Comparison of ENCODE assay signal across 8 cellular contexts in genomic region chr2:232230557-232230956, GRCh38.
DNase-seq lines count a peak whose midpoint lies in the region; ATAC-seq and TF ChIP-seq lines count a peak whose summit lies in the region.

No MANE protein-coding gene starts in this region.

- peaks cover 0 to 3% of the 10 kb centered on the region in 2 experiments; a peak in 1 of 4 replicates for H3K4me1 ChIP-seq in SK-N-SH (ENCODE audit: control insufficient read depth in 1 of 2, insufficient read depth in 2 of 2, low read depth in 1 of 2, low read length in 1 of 2)

- peak in 1 of 2 donors; percentile 25 for DNase-seq in activated naive CD4-positive, alpha-beta T cell treated with anti-CD3 and anti-CD28 coated beads, Interleukin-2, amount 50 U/mL, for 72 hours (ENCODE audit: low spot score in 2 of 2)
- no peak for DNase-seq in activated naive CD4-positive, alpha-beta T cell treated with anti-CD3 and anti-CD28 coated beads, Interleukin-2, amount 50 U/mL, for 16 hours
- no peak for DNase-seq in SK-N-SH
- DNase-seq in germinal center (ENCODE audit: low spot score) = peak; percentile 14
- no peak for DNase-seq in type B pancreatic cell (ENCODE audit: extremely low spot score, unreplicated experiment)
- no peak for DNase-seq in kidney glomerular epithelial cell (lab: John Stamatoyannopoulos, UW)

- H3K9me3 ChIP-seq in SK-N-SH = no peaks in the 10 kb centered on the region

- H3K79me2 ChIP-seq in SK-N-SH (ENCODE audit: insufficient read depth) = no peaks in the 10 kb centered on the region

- H3K36me3 ChIP-seq in SK-N-SH (replicated peaks in 1 of 2; ENCODE audit: control insufficient read depth in 1 of 2, insufficient read depth in 2 of 2, low read length in 1 of 2) = no peaks in the 10 kb centered on the region

- H3K27ac Mint-ChIP-seq in activated naive CD4-positive, alpha-beta T cell treated with anti-CD3 and anti-CD28 coated beads, Interleukin-2, amount 50 U/mL, for 72 hours = no peak overlapping the region
- H3K27ac Mint-ChIP-seq in type B pancreatic cell = no peak overlapping the region

- no peak for TF ChIP-seq EP300 in SK-N-SH (IDR thresholded peaks at IDR 0.05; ENCODE audit: borderline replicate concordance in 1 of 2, low read depth in 1 of 2, low read length in 1 of 2)

- H3K4me3 ChIP-seq in SK-N-SH (ENCODE audit: low read depth in 2 of 2, low read length in 1 of 2) = no peak overlapping the region

- H3K4me3 Mint-ChIP-seq in type B pancreatic cell = no peak overlapping the region

- no peaks in the 10 kb centered on the region for H3K9me2 ChIP-seq in SK-N-SH

- no peaks in the 10 kb centered on the region for H3K27me3 ChIP-seq in SK-N-SH (ENCODE audit: insufficient read depth)

- no peaks in the 10 kb centered on the region for H4K20me1 ChIP-seq in SK-N-SH (ENCODE audit: insufficient read depth)

- H3K9ac ChIP-seq in SK-N-SH = no peak overlapping the region

- H3K4me2 ChIP-seq in SK-N-SH = no peak overlapping the region

- POLR2A ChIA-PET in SK-N-SH (lab: Yijun Ruan, JAX) = no interaction called here

- TF ChIP-seq RAD21 in SK-N-SH (IDR thresholded peaks at IDR 0.05; ENCODE audit: low read length) = no peak

- no peaks in the 10 kb centered on the region for H3K36me3 Mint-ChIP-seq in activated naive CD4-positive, alpha-beta T cell treated with anti-CD3 and anti-CD28 coated beads, Interleukin-2, amount 50 U/mL, for 72 hours
- H3K36me3 Mint-ChIP-seq in type B pancreatic cell = peaks cover 3% of the 10 kb centered on the region

- H3K27ac ChIP-seq in SK-N-SH (ENCODE audit: low read depth in 2 of 2, low read length in 1 of 2) = no peak overlapping the region

- H3F3A ChIP-seq in SK-N-SH (replicated peaks; ENCODE audit: insufficient read depth) = no peaks in the 10 kb centered on the region

- no peaks in the 10 kb centered on the region for H3K27me3 Mint-ChIP-seq in type B pancreatic cell

- peaks cover 13% of the 10 kb centered on the region for H3K4me1 Mint-ChIP-seq in type B pancreatic cell (ENCODE audit: unreplicated experiment)

- ATAC-seq in activated naive CD4-positive, alpha-beta T cell treated with anti-CD3 and anti-CD28 coated beads, Interleukin-2, amount 50 U/mL, for 72 hours = peak; percentile 40 to 48
- ATAC-seq in GM21576 (IDR thresholded peaks at IDR 0.05; ENCODE audit: unreplicated experiment) (no peak), HG02763 (IDR thresholded peaks at IDR 0.05; ENCODE audit: unreplicated experiment) (no peak)

- no peak overlapping the region for H2AFZ ChIP-seq in SK-N-SH (ENCODE audit: low read depth)

- H3K9me3 Mint-ChIP-seq in activated naive CD4-positive, alpha-beta T cell treated with anti-CD3 and anti-CD28 coated beads, Interleukin-2, amount 50 U/mL, for 72 hours = no peaks in the 10 kb centered on the region
- no peaks in the 10 kb centered on the region for H3K9me3 Mint-ChIP-seq in type B pancreatic cell

- 94% methylated on average over 3 of the region's 3 CpGs for WGBS in SK-N-SH (ENCODE audit: low lambda C conversion rate)

- TF ChIP-seq CTCF in SK-N-SH (IDR thresholded peaks at IDR 0.05) = peak; percentile 26; the same call in 1 of the 2 replicates
- TF ChIP-seq CTCF in type B pancreatic cell (conservative IDR thresholded peaks at IDR 0.05) = peak; percentile 27

- CTCF ChIA-PET in SK-N-SH (lab: Yijun Ruan, JAX) = interaction anchor here (1.0 kb wide), 1 partner anchor 89 kb away, joined by 3 read pairs; no protein-coding TSS in a partner anchor

TF ChIP-seq in SK-N-SH, 30 proteins besides CTCF, POLR2A, EP300 and RAD21:
- no peak for TF ChIP-seq USF1 (IDR thresholded peaks at IDR 0.05; ENCODE audit: borderline replicate concordance, low read depth)
- TF ChIP-seq FOXJ3 (CRISPR knock-in tag; IDR thresholded peaks at IDR 0.05) = no peak
- no peak for TF ChIP-seq FOXM1 (IDR thresholded peaks at IDR 0.05; ENCODE audit: low read depth)
- TF ChIP-seq TEAD4 (IDR thresholded peaks at IDR 0.05; ENCODE audit: borderline replicate concordance, insufficient read depth) = no peak
- TF ChIP-seq USF2 (IDR thresholded peaks at IDR 0.05; ENCODE audit: borderline replicate concordance, low read depth, low read length) = no peak
- TF ChIP-seq TAF1 (IDR thresholded peaks at IDR 0.05; ENCODE audit: borderline replicate concordance, low read depth, low read length) = no peak
- no peak for TF ChIP-seq REST (IDR thresholded peaks at IDR 0.05; ENCODE audit: low read depth, low read length)
- no peak for TF ChIP-seq RCOR1 (IDR thresholded peaks at IDR 0.05; ENCODE audit: low read length)
- no peak for TF ChIP-seq ELF1 (IDR thresholded peaks at IDR 0.05)
- no peak for TF ChIP-seq CHD2 (IDR thresholded peaks at IDR 0.05; ENCODE audit: low read length, partially characterized antibody)
- TF ChIP-seq TCF12 (IDR thresholded peaks at IDR 0.05) = no peak
- TF ChIP-seq SMC3 (IDR thresholded peaks at IDR 0.05; ENCODE audit: low read depth, low read length) = no peak
- TF ChIP-seq NRF1 (IDR thresholded peaks at IDR 0.05; ENCODE audit: low read depth, low read length) = no peak
- TF ChIP-seq FOSL2 (IDR thresholded peaks at IDR 0.05; ENCODE audit: borderline replicate concordance, low read depth) = no peak
- no peak for TF ChIP-seq PBX3 (IDR thresholded peaks at IDR 0.05)
- no peak for TF ChIP-seq RFX5 (IDR thresholded peaks at IDR 0.05; ENCODE audit: low read length)
- no peak for TF ChIP-seq MEF2A (IDR thresholded peaks at IDR 0.05; ENCODE audit: borderline replicate concordance, low read depth)
- no peak for TF ChIP-seq MAX (IDR thresholded peaks at IDR 0.05; ENCODE audit: low read depth)
- no peak for TF ChIP-seq POLR2AphosphoS5 (IDR thresholded peaks at IDR 0.05; ENCODE audit: low read depth, low read length)
- TF ChIP-seq NFIC (IDR thresholded peaks at IDR 0.05; ENCODE audit: borderline replicate concordance) = no peak

Comparison
In these comparisons a context has a peak if more than half of its experiments do, and no peak if none do; other contexts are left out.
1. ATAC-seq: peak in activated naive CD4-positive, alpha-beta T cell treated with anti-CD3 and anti-CD28 coated beads, Interleukin-2, amount 50 U/mL, for 72 hours (2 of 2); none in GM21576 (single experiment) and HG02763 (single experiment).